8 cellular contexts compared by ENCODE assay signal in the genomic region with DNA sequence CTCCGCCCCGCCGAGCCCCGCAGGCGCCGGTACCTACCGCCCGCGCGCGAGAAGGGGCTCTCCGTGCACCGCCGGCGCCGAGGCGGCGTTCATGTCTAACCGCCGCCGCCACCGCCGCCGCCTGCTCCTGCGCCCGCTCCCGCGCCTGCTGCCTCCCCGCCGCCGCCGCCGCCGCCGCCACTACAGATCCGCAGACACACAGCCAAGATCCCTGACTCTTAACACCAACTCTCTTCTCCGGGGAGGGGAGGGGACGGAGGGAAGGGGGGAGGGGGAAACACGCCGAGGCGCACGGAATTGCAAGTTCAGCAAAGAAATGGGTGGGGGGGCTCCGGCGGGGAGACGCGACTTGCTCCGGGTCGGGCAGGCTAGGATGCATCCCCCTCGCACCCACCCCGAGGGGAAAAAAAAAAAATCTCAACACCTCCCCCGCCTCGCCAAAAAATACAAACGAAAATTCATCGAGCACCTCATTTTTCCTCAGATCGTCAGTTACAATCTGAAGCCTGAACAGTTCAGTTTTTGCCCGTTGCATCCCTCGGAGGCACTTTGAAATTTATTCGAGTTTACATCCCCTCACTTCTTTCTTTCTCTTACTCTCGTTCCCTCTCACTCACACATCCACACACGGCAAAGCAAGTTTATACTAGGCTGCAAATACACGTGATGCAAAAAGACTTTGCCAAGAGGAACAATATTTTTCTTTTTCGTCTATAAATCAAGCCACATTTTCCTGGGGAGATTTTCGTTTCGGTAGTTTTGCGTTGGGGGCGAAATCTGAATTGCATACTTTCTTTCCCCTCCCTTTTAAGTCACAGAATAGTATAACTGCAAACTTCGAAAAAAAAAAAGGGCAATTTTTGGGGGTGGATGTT. TPM values are rescaled to one million over a fixed set of nuclear protein-coding genes. Genes with fewer than 3 reads are reported as not detected.
DNase-seq lines count a peak whose midpoint lies in the region; ATAC-seq, FAIRE-seq and TF ChIP-seq lines count a peak whose summit lies in the region.

TSS of gene TCF4 (minus strand) at position 192 of the 875 bp plus-strand sequence. CDS start 1,076 bp downstream, outside the sequence.

- H3K9me3 ChIP-seq in RWPE2 (ENCODE audit: severe bottlenecking) (no peaks in the 10 kb centered on the region), iPS DF 6.9 (ENCODE audit: control insufficient read depth, insufficient read depth, low read length) (no peaks in the 10 kb centered on the region)

- no CpG with 5 or more reads among the region's 67 CpGs for WGBS in iPS DF 6.9 (ENCODE audit: insufficient coverage, insufficient read length)

- ATAC-seq in RWPE2 (ENCODE audit: low read depth): peak; percentile 36
- ATAC-seq in GM18519 (IDR thresholded peaks at IDR 0.05; ENCODE audit: low FRiP score, unreplicated experiment): no peak
- ATAC-seq in HG02938 (IDR thresholded peaks at IDR 0.05; ENCODE audit: unreplicated experiment): no peak

- no peaks in the 10 kb centered on the region for H3K27me3 ChIP-seq in RWPE2 (ENCODE audit: insufficient read depth, poor library complexity, severe bottlenecking)
- no peaks in the 10 kb centered on the region for H3K27me3 ChIP-seq in bronchial epithelial cell (ENCODE audit: control insufficient read depth, insufficient read depth, low read length)
- H3K27me3 ChIP-seq in iPS DF 6.9 (ENCODE audit: control insufficient read depth, insufficient read depth, low read length): no peaks in the 10 kb centered on the region

- FAIRE-seq in bronchial epithelial cell (lab: Jason Lieb, UNC): no peak

- TF ChIP-seq CTCF in RWPE2 (IDR thresholded peaks at IDR 0.05; ENCODE audit: poor library complexity, severe bottlenecking) (no peak), bronchial epithelial cell (IDR thresholded peaks at IDR 0.05; ENCODE audit: insufficient read depth, low read length, severe bottlenecking) (no peak)

- DNase-seq in EH (ENCODE audit: low read depth): peak; percentile 73
- DNase-seq in KBM-7: peak; percentile 65
- peak; percentile 42 for DNase-seq in RWPE2 (ENCODE audit: low spot score)
- DNase-seq in bronchial epithelial cell (ENCODE audit: low read depth): peak; percentile 23
- no peak for DNase-seq in iPS DF 6.9 (ENCODE audit: low read depth, low spot score)
- DNase-seq in pulmonary artery endothelial cell (ENCODE audit: low read depth, low spot score): no peak

- H3K4me3 ChIP-seq in RWPE2 (ENCODE audit: severe bottlenecking) (peak within 1 kb of the TSS; percentile 44), bronchial epithelial cell (ENCODE audit: low read depth, low read length) (peak within 1 kb of the TSS; percentile 65), iPS DF 6.9 (ENCODE audit: low read length) (peak within 1 kb of the TSS; percentile 96)

- H3K27ac ChIP-seq in RWPE2 (ENCODE audit: poor library complexity, severe bottlenecking): peak within 1 kb of the TSS; percentile 61
- H3K27ac ChIP-seq in iPS DF 6.9 (ENCODE audit: low read length): no peak within 1 kb of the TSS

- peaks cover 3% of the 10 kb centered on the region for H3K4me1 ChIP-seq in RWPE2 (ENCODE audit: insufficient read depth, poor library complexity, severe bottlenecking)
- H3K4me1 ChIP-seq in iPS DF 6.9 (ENCODE audit: control insufficient read depth, insufficient read depth, low read length): no peaks in the 10 kb centered on the region

- in situ Hi-C loops in KBM-7 (cut with MboI; ENCODE audit: low pct_unique_long_range_greater_than_20kb, low sequenced_read_pairs): no loop called here

- H3K36me3 ChIP-seq in RWPE2 (ENCODE audit: low read depth) (no peaks in the 10 kb centered on the region), bronchial epithelial cell (ENCODE audit: control insufficient read depth, insufficient read depth, low read length) (no peaks in the 10 kb centered on the region), iPS DF 6.9 (ENCODE audit: control insufficient read depth, insufficient read depth, low read length) (no peaks in the 10 kb centered on the region)

RNA-seq across cellular contexts. Expression of gene TCF4, which starts in this region (rescaled TPM):
- total RNA-seq in bronchial epithelial cell (4.5 and 10.0 TPM in 2 replicates), pulmonary artery endothelial cell (292 and 339 TPM in 2 replicates)

Comparison
In these comparisons a context has a peak if more than half of its experiments do, and no peak if none do; other contexts are left out.
1. RNA of gene TCF4 (total RNA-seq): 292 to 339 TPM in pulmonary artery endothelial cell; 4.5 to 10.0 TPM in bronchial epithelial cell; every median in the first group is over 10 times any median in the second.
2. DNase-seq: peak in EH (single experiment), KBM-7 (single experiment), RWPE2 (single experiment) and bronchial epithelial cell (single experiment); none in iPS DF 6.9 (single experiment) and pulmonary artery endothelial cell (single experiment).
3. H3K4me3 ChIP-seq: peak in every context shown above with its lines; median percentile 96 in iPS DF 6.9; 65 in bronchial epithelial cell; 44 in RWPE2.